8 cellular contexts compared by ENCODE assay signal in genomic region chr2:27954771-27955384, GRCh38.
A peak's percentile ranks its signal among the peaks of the same experiment; 100 is the strongest.
DNase-seq lines count a peak whose midpoint lies in the region; ATAC-seq and TF ChIP-seq lines count a peak whose summit lies in the region.

No MANE protein-coding gene starts in this region.

- H3K36me3 ChIP-seq in kidney epithelial cell (ENCODE audit: control insufficient read depth, insufficient read depth, low read length) = no peaks in the 10 kb centered on the region

- ATAC-seq in HG03439 (IDR thresholded peaks at IDR 0.05; ENCODE audit: unreplicated experiment) = no peak

- no peak for TF ChIP-seq POLR2A in erythroblast (IDR thresholded peaks at IDR 0.05; ENCODE audit: low read length)

- DNase-seq in AML-193 (lab: John Stamatoyannopoulos, UW) (peak; percentile 99), HCEC 1CT (peak; percentile 99), RPMI7951 (ENCODE audit: low read depth) (peak; percentile 100), astrocyte of the hippocampus (ENCODE audit: low read depth, low spot score) (peak; percentile 88), kidney epithelial cell (ENCODE audit: low read depth) (peak; percentile 86), erythroblast (lab: John Stamatoyannopoulos, UW) (no peak)
- DNase-seq in stimulated activated CD4-positive, alpha-beta T cell treated with anti-CD3 and anti-CD28 coated beads, Interleukin-2, amount 100 ng/mL, for 48 hours = peak; percentile 33 to 40

- peak; percentile 19 for TF ChIP-seq CTCF in kidney epithelial cell (IDR thresholded peaks at IDR 0.05; ENCODE audit: insufficient read depth, low read length, poor library complexity, severe bottlenecking)

- H3K27me3 ChIP-seq in kidney epithelial cell (ENCODE audit: control insufficient read depth, insufficient read depth, low read length) = no peaks in the 10 kb centered on the region

- H3K4me3 ChIP-seq in kidney epithelial cell (ENCODE audit: low read depth, low read length) = no peak overlapping the region

Comparison
In these comparisons a context has a peak if more than half of its experiments do, and no peak if none do; other contexts are left out.
1. DNase-seq: peak in AML-193 (2 of 2), HCEC 1CT (single experiment), RPMI7951 (single experiment), astrocyte of the hippocampus (single experiment), kidney epithelial cell (single experiment) and stimulated activated CD4-positive, alpha-beta T cell treated with anti-CD3 and anti-CD28 coated beads, Interleukin-2, amount 100 ng/mL, for 48 hours (2 of 2); none in erythroblast (0 of 2).